Comparison of ENCODE assay signal across 29 cellular contexts in genomic region chr1:172795741-172796140, GRCh38.
"Had no signal": no experiment of that assay in that cellular context is flagged by ENCODE, and none has a peak within 500 bp of the region (broad histone marks: within the 10 kb centered on the region; RNA-seq: fewer than 3 reads in every experiment).

No MANE protein-coding gene starts in this region.

- H3K4me3 ChIP-seq: ascending aorta, cardiac muscle cell, coronary artery, SJCRH30 had no signal

- H3K27me3 ChIP-seq: ascending aorta, cardiac muscle cell, SJCRH30 had no signal

- H3K36me3 Mint-ChIP-seq: activated naive CD8-positive, alpha-beta T cell treated with anti-CD3 and anti-CD28 coated beads for 36 hours had no signal

- H3K4me1 ChIP-seq: ascending aorta, SJCRH30 had no signal

- H3K36me3 ChIP-seq: ascending aorta, cardiac muscle cell, SJCRH30 had no signal

- H3K9me3 Mint-ChIP-seq: activated CD8-positive, alpha-beta T cell treated with anti-CD3 and anti-CD28 coated beads for 36 hours; activated T-helper 17 cell treated with anti-CD3 and anti-CD28 coated beads, Interleukin-2, amount 50 U/mL, for 72 hours; central memory CD8-positive, alpha-beta T cell; T-helper 1 cell treated with Interleukin-12 subunit alpha and Interleukin-12 subunit beta and Interleukin-4 antibody, amounts not matched to agents 30 μg/mL and 1 μg/mL, for 36 hours; T-helper 2 cell treated with Interferon-gamma antibody and Interleukin-4, amounts not matched to agents 5 μg/mL and 100 μg/mL, for 36 hours had no signal

- H3K27ac ChIP-seq: ascending aorta, cardiac muscle cell, coronary artery, SJCRH30 had no signal

- H3K27me3 Mint-ChIP-seq: activated CD8-positive, alpha-beta T cell treated with anti-CD3 and anti-CD28 coated beads for 36 hours; activated naive CD8-positive, alpha-beta T cell treated with anti-CD3 and anti-CD28 coated beads for 36 hours; activated T-helper 17 cell treated with anti-CD3 and anti-CD28 coated beads, Interleukin-2, amount 50 U/mL, for 72 hours; central memory CD8-positive, alpha-beta T cell had no signal

- ATAC-seq: activated CD8-positive, alpha-beta T cell treated with anti-CD3 and anti-CD28 coated beads for 36 hours; activated T-cell treated with anti-CD3 and anti-CD28 coated beads, Interleukin-2, amount 50 U/mL, for 72 hours; activated T-helper 17 cell treated with anti-CD3 and anti-CD28 coated beads, Interleukin-2, amount 50 U/mL, for 72 hours; Panc1 had no signal

- FAIRE-seq: TTC549 had no signal

- H3K27ac Mint-ChIP-seq: activated CD4-positive, alpha-beta T cell treated with anti-CD3 and anti-CD28 coated beads, Interleukin-2, amount 10 ng/mL, durations not matched to agents 24 days and 14 days; activated CD8-positive, alpha-beta T cell treated with anti-CD3 and anti-CD28 coated beads for 36 hours; activated naive CD8-positive, alpha-beta T cell treated with anti-CD3 and anti-CD28 coated beads for 36 hours; activated T-cell treated with anti-CD3 and anti-CD28 coated beads, Interleukin-2, amount 50 U/mL, for 72 hours; activated T-helper 17 cell treated with anti-CD3 and anti-CD28 coated beads, Interleukin-2, amount 50 U/mL, for 72 hours; T-helper 1 cell treated with Interleukin-12 subunit alpha and Interleukin-12 subunit beta and Interleukin-4 antibody, amounts not matched to agents 30 μg/mL and 1 μg/mL, for 36 hours; T-helper 2 cell treated with Interferon-gamma antibody and Interleukin-4, amounts not matched to agents 5 μg/mL and 100 μg/mL, for 36 hours had no signal

- DNase-seq: activated CD4-positive, alpha-beta T cell treated with anti-CD3 and anti-CD28 coated beads, Interleukin-2, amount 10 ng/mL, durations not matched to agents 24 days and 14 days; activated CD4-positive, alpha-beta T cell treated with anti-CD3 and anti-CD28 coated beads, Interleukin-2, amount 50 U/mL, for 4 hours; activated CD8-positive, alpha-beta T cell treated with anti-CD3 and anti-CD28 coated beads for 36 hours; activated effector memory CD4-positive, alpha-beta T cell treated with anti-CD3 and anti-CD28 coated beads, Interleukin-2, amount 50 U/mL, for 16 hours; activated naive CD4-positive, alpha-beta T cell; activated naive CD4-positive, alpha-beta T cell treated with anti-CD3 and anti-CD28 coated beads, Interleukin-2, amount 50 U/mL, for 16 hours; activated naive CD8-positive, alpha-beta T cell treated with anti-CD3 and anti-CD28 coated beads for 36 hours; activated T-cell treated with anti-CD3 and anti-CD28 coated beads, Interleukin-2, amount 50 U/mL, for 1 hour; activated T-cell treated with anti-CD3 and anti-CD28 coated beads, Interleukin-2, amount 50 U/mL, for 72 hours; amygdala; MM.1S; MV-4-11; NCI-H1092; NCI-H1436 treated with DMSO at 0.1 percent for 48 hours; NCI-H1694 treated with DMSO at 0.1 percent for 48 hours; NCI-H2029; NCI-H345; NCI-H524 treated with DMSO at 0.1 percent for 48 hours; SHP77; SJCRH30 had no signal

- H3K4me1 Mint-ChIP-seq: activated CD4-positive, alpha-beta T cell treated with anti-CD3 and anti-CD28 coated beads, Interleukin-2, amount 10 ng/mL, durations not matched to agents 24 days and 14 days; activated naive CD8-positive, alpha-beta T cell treated with anti-CD3 and anti-CD28 coated beads for 36 hours; activated T-helper 17 cell treated with anti-CD3 and anti-CD28 coated beads, Interleukin-2, amount 50 U/mL, for 72 hours; central memory CD8-positive, alpha-beta T cell had no signal

- H3K9me3 ChIP-seq: ascending aorta, SJCRH30 had no signal

- H3K4me3 Mint-ChIP-seq: activated CD4-positive, alpha-beta T cell treated with anti-CD3 and anti-CD28 coated beads, Interleukin-2, amount 10 ng/mL, durations not matched to agents 24 days and 14 days; activated CD8-positive, alpha-beta T cell treated with anti-CD3 and anti-CD28 coated beads for 36 hours; activated naive CD8-positive, alpha-beta T cell treated with anti-CD3 and anti-CD28 coated beads for 36 hours; activated T-cell treated with anti-CD3 and anti-CD28 coated beads, Interleukin-2, amount 50 U/mL, for 72 hours; activated T-helper 17 cell treated with anti-CD3 and anti-CD28 coated beads, Interleukin-2, amount 50 U/mL, for 72 hours; central memory CD8-positive, alpha-beta T cell; T-helper 1 cell treated with Interleukin-12 subunit alpha and Interleukin-12 subunit beta and Interleukin-4 antibody, amounts not matched to agents 30 μg/mL and 1 μg/mL, for 36 hours; T-helper 2 cell treated with Interferon-gamma antibody and Interleukin-4, amounts not matched to agents 5 μg/mL and 100 μg/mL, for 36 hours had no signal
